ENCODE assay signal across 1 cellular context in the genomic region with DNA sequence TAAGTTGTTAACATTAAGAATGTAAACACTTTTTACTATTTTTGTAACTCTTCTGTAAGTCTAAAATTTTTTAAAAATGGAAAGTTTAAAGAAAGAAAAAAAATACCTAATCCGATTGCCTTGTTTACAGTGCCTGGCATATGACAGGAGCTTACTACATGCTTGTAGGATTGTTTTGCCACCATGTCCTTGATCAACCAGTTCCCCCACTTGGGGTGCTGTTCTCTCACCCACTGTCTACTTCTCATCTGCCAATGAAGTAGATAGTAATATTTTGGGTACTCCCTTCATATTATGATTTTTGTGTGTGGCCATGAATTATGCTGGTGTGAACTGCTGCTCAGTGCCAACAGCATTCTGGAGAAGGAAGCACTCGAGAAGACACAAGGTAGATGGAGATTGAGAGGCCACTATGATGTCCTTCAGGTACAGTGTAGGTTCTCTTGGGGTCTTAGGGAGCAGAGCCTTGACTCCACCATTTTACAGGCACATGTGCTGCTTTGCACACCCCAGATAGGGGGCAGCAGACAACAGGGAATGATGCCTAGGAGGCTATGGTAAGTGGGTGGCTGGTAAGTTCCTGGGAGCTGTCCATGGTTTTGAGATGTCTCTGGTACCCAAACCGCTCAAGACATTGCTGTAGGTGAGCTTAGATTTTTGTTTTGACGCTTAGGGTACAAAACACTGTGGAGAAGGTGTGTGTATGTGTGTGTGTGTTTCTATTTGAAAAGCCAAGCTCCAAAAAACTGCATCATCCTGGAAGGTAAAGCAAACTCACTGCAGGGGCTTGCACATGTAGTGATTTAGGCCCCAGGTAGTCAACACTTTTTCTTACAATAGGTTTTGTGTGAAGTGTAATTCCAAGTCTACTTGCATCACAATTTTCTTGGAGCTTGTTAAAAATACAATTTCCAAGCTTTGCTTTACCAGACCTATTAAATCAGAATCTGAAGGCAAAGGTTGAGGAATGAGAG.
TF ChIP-seq lines count a peak whose summit lies in the region.

No MANE protein-coding gene starts in this region.

TF ChIP-seq in HepG2, 621 proteins besides CTCF, POLR2A, EP300 and RAD21 (continued from another document and continues in another):
- TF ChIP-seq, protein P1, sequence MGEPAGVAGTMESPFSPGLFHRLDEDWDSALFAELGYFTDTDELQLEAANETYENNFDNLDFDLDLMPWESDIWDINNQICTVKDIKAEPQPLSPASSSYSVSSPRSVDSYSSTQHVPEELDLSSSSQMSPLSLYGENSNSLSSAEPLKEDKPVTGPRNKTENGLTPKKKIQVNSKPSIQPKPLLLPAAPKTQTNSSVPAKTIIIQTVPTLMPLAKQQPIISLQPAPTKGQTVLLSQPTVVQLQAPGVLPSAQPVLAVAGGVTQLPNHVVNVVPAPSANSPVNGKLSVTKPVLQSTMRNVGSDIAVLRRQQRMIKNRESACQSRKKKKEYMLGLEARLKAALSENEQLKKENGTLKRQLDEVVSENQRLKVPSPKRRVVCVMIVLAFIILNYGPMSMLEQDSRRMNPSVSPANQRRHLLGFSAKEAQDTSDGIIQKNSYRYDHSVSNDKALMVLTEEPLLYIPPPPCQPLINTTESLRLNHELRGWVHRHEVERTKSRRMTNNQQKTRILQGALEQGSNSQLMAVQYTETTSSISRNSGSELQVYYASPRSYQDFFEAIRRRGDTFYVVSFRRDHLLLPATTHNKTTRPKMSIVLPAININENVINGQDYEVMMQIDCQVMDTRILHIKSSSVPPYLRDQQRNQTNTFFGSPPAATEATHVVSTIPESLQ (CRISPR knock-in tag; conservative IDR thresholded peaks at IDR 0.05) = no peak; the same call in 1 of the 2 replicates
- TF ChIP-seq RCOR2 (CRISPR knock-in tag; IDR thresholded peaks at IDR 0.05) (no peak), ZNF317 (CRISPR knock-in tag; IDR thresholded peaks at IDR 0.05) (0 out of 2 replicates have a peak, but pooled peaks have one; percentile 48), ZNF724P (CRISPR knock-in tag; IDR thresholded peaks at IDR 0.05; ENCODE audit: borderline replicate concordance) (no peak), ZNF850 (CRISPR knock-in tag; conservative IDR thresholded peaks at IDR 0.05) (no peak), HNRNPH1 (optimal IDR thresholded peaks at IDR 0.05; ENCODE audit: low read depth, low read length) (no peak), ZNF430 (CRISPR knock-in tag; IDR thresholded peaks at IDR 0.05) (no peak), MEF2D (CRISPR knock-in tag; IDR thresholded peaks at IDR 0.05) (peak; percentile 78), JUND (CRISPR knock-in tag; IDR thresholded peaks at IDR 0.05) (peak; percentile 42; the same call in 1 of the 2 replicates), PHF21A (CRISPR knock-in tag; IDR thresholded peaks at IDR 0.05) (no peak), ZNF569 (CRISPR knock-in tag; IDR thresholded peaks at IDR 0.05; ENCODE audit: borderline replicate concordance) (no peak), ZNF83 (CRISPR knock-in tag; IDR thresholded peaks at IDR 0.05; ENCODE audit: borderline replicate concordance) (no peak), ETV5 (CRISPR knock-in tag; IDR thresholded peaks at IDR 0.05; ENCODE audit: borderline replicate concordance) (peak; percentile 48; the same call in 1 of the 2 replicates), ZFP1 (CRISPR knock-in tag; IDR thresholded peaks at IDR 0.05) (no peak; the same call in 1 of the 2 replicates), HOXA3 (CRISPR knock-in tag; IDR thresholded peaks at IDR 0.05) (0 out of 2 replicates have a peak, but pooled peaks have one; percentile 40), ETV6 (CRISPR knock-in tag; conservative IDR thresholded peaks at IDR 0.05) (0 out of 2 replicates have a peak, but pooled peaks have one; percentile 52), JARID2 (CRISPR knock-in tag; IDR thresholded peaks at IDR 0.05; ENCODE audit: insufficient replicate concordance) (no peak), RORA (CRISPR knock-in tag; IDR thresholded peaks at IDR 0.05) (no peak), NCOA2 (CRISPR knock-in tag; IDR thresholded peaks at IDR 0.05) (peak; percentile 47; the same call in 1 of the 2 replicates), NFYC (CRISPR knock-in tag; IDR thresholded peaks at IDR 0.05) (no peak), SRY (CRISPR knock-in tag; IDR thresholded peaks at IDR 0.05) (no peak), KLF16 (CRISPR knock-in tag; IDR thresholded peaks at IDR 0.05) (peak in 1 of 2 experiments; percentile 82; a peak in 2 of 4 replicates), MED13 (CRISPR knock-in tag; IDR thresholded peaks at IDR 0.05) (no peak), REPIN1 (CRISPR knock-in tag; IDR thresholded peaks at IDR 0.05; ENCODE audit: borderline replicate concordance, low read depth) (peak; percentile 61; the same call in 1 of the 2 replicates), NR2F6 (IDR thresholded peaks at IDR 0.05) (no peak), NR2F6 (CRISPR knock-in tag; IDR thresholded peaks at IDR 0.05) (peak; percentile 30; the same call in 1 of the 2 replicates), TGIF2 (CRISPR knock-in tag; IDR thresholded peaks at IDR 0.05) (no peak), BCL6 (CRISPR knock-in tag; IDR thresholded peaks at IDR 0.05) (peak; percentile 34; the same call in 1 of the 2 replicates), YEATS2 (CRISPR knock-in tag; IDR thresholded peaks at IDR 0.05; ENCODE audit: borderline replicate concordance) (peak; percentile 68; the same call in 1 of the 2 replicates)
- TF ChIP-seq, protein P2, sequence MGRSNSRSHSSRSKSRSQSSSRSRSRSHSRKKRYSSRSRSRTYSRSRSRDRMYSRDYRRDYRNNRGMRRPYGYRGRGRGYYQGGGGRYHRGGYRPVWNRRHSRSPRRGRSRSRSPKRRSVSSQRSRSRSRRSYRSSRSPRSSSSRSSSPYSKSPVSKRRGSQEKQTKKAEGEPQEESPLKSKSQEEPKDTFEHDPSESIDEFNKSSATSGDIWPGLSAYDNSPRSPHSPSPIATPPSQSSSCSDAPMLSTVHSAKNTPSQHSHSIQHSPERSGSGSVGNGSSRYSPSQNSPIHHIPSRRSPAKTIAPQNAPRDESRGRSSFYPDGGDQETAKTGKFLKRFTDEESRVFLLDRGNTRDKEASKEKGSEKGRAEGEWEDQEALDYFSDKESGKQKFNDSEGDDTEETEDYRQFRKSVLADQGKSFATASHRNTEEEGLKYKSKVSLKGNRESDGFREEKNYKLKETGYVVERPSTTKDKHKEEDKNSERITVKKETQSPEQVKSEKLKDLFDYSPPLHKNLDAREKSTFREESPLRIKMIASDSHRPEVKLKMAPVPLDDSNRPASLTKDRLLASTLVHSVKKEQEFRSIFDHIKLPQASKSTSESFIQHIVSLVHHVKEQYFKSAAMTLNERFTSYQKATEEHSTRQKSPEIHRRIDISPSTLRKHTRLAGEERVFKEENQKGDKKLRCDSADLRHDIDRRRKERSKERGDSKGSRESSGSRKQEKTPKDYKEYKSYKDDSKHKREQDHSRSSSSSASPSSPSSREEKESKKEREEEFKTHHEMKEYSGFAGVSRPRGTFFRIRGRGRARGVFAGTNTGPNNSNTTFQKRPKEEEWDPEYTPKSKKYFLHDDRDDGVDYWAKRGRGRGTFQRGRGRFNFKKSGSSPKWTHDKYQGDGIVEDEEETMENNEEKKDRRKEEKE (IDR thresholded peaks at IDR 0.05) = no peak
- TF ChIP-seq, protein P3, sequence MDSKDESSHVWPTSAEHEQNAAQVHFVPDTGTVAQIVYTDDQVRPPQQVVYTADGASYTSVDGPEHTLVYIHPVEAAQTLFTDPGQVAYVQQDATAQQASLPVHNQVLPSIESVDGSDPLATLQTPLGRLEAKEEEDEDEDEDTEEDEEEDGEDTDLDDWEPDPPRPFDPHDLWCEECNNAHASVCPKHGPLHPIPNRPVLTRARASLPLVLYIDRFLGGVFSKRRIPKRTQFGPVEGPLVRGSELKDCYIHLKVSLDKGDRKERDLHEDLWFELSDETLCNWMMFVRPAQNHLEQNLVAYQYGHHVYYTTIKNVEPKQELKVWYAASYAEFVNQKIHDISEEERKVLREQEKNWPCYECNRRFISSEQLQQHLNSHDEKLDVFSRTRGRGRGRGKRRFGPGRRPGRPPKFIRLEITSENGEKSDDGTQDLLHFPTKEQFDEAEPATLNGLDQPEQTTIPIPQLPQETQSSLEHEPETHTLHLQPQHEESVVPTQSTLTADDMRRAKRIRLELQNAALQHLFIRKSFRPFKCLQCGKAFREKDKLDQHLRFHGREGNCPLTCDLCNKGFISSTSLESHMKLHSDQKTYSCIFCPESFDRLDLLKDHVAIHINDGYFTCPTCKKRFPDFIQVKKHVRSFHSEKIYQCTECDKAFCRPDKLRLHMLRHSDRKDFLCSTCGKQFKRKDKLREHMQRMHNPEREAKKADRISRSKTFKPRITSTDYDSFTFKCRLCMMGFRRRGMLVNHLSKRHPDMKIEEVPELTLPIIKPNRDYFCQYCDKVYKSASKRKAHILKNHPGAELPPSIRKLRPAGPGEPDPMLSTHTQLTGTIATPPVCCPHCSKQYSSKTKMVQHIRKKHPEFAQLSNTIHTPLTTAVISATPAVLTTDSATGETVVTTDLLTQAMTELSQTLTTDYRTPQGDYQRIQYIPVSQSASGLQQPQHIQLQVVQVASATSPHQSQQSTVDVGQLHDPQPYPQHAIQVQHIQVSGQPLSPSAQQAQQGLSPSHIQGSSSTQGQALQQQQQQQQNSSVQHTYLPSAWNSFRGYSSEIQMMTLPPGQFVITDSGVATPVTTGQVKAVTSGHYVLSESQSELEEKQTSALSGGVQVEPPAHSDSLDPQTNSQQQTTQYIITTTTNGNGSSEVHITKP (CRISPR knock-in tag; IDR thresholded peaks at IDR 0.05; ENCODE audit: low read depth) = 0 out of 2 replicates have a peak, but pooled peaks have one; percentile 39
- TF ChIP-seq, protein P4, sequence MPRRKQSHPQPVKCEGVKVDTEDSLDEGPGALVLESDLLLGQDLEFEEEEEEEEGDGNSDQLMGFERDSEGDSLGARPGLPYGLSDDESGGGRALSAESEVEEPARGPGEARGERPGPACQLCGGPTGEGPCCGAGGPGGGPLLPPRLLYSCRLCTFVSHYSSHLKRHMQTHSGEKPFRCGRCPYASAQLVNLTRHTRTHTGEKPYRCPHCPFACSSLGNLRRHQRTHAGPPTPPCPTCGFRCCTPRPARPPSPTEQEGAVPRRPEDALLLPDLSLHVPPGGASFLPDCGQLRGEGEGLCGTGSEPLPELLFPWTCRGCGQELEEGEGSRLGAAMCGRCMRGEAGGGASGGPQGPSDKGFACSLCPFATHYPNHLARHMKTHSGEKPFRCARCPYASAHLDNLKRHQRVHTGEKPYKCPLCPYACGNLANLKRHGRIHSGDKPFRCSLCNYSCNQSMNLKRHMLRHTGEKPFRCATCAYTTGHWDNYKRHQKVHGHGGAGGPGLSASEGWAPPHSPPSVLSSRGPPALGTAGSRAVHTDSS (CRISPR knock-in tag; conservative IDR thresholded peaks at IDR 0.05) = no peak
- TF ChIP-seq, protein P5, sequence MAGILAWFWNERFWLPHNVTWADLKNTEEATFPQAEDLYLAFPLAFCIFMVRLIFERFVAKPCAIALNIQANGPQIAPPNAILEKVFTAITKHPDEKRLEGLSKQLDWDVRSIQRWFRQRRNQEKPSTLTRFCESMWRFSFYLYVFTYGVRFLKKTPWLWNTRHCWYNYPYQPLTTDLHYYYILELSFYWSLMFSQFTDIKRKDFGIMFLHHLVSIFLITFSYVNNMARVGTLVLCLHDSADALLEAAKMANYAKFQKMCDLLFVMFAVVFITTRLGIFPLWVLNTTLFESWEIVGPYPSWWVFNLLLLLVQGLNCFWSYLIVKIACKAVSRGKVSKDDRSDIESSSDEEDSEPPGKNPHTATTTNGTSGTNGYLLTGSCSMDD (CRISPR knock-in tag; IDR thresholded peaks at IDR 0.05) = no peak
- TF ChIP-seq, protein P6, sequence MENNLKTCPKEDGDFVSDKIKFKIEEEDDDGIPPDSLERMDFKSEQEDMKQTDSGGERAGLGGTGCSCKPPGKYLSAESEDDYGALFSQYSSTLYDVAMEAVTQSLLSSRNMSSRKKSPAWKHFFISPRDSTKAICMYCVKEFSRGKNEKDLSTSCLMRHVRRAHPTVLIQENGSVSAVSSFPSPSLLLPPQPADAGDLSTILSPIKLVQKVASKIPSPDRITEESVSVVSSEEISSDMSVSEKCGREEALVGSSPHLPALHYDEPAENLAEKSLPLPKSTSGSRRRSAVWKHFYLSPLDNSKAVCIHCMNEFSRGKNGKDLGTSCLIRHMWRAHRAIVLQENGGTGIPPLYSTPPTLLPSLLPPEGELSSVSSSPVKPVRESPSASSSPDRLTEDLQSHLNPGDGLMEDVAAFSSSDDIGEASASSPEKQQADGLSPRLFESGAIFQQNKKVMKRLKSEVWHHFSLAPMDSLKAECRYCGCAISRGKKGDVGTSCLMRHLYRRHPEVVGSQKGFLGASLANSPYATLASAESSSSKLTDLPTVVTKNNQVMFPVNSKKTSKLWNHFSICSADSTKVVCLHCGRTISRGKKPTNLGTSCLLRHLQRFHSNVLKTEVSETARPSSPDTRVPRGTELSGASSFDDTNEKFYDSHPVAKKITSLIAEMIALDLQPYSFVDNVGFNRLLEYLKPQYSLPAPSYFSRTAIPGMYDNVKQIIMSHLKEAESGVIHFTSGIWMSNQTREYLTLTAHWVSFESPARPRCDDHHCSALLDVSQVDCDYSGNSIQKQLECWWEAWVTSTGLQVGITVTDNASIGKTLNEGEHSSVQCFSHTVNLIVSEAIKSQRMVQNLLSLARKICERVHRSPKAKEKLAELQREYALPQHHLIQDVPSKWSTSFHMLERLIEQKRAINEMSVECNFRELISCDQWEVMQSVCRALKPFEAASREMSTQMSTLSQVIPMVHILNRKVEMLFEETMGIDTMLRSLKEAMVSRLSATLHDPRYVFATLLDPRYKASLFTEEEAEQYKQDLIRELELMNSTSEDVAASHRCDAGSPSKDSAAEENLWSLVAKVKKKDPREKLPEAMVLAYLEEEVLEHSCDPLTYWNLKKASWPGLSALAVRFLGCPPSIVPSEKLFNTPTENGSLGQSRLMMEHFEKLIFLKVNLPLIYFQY (CRISPR knock-in tag; IDR thresholded peaks at IDR 0.05; ENCODE audit: borderline replicate concordance) = 0 out of 2 replicates have a peak, but pooled peaks have one; percentile 50
- TF ChIP-seq, protein P7, sequence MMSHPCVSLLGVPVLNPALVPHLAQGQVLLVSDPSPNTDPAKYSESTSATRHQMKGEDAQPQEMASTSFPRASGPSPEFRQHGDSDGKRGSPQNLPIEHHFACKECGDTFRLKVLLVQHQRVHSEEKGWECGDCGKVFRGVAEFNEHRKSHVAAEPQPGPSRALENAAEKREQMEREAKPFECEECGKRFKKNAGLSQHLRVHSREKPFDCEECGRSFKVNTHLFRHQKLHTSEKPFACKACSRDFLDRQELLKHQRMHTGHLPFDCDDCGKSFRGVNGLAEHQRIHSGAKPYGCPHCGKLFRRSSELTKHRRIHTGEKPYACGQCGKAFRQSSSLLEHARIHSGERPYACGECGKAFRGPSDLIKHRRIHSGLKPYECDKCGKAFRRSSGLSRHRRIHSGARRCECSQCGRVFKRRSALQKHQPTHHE (CRISPR knock-in tag; IDR thresholded peaks at IDR 0.05; ENCODE audit: borderline replicate concordance) = no peak
- TF ChIP-seq, protein P8, sequence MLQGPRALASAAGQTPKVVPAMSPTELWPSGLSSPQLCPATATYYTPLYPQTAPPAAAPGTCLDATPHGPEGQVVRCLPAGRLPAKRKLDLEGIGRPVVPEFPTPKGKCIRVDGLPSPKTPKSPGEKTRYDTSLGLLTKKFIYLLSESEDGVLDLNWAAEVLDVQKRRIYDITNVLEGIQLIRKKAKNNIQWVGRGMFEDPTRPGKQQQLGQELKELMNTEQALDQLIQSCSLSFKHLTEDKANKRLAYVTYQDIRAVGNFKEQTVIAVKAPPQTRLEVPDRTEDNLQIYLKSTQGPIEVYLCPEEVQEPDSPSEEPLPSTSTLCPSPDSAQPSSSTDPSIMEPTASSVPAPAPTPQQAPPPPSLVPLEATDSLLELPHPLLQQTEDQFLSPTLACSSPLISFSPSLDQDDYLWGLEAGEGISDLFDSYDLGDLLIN (CRISPR knock-in tag; IDR thresholded peaks at IDR 0.05; ENCODE audit: borderline replicate concordance) = no peak
